Comparison of ENCODE assay signal across 8 cellular contexts in genomic region chr10:24721254-24722106, GRCh38. TPM values are rescaled to one million over a fixed set of nuclear protein-coding genes. Genes with fewer than 3 reads are reported as not detected.
DNase-seq lines count a peak whose midpoint lies in the region; ATAC-seq and TF ChIP-seq lines count a peak whose summit lies in the region.

No MANE protein-coding gene starts in this region.

- intact Hi-C loops in Panc1 (cut with micrococcal nuclease; ENCODE audit: unreplicated experiment), result loop anchor here (5.0 to 10.0 kb wide), 3 partner anchors 79 to 363 kb away; partner anchors contain the start of gene PRTFDC1

- ATAC-seq in Panc1, result no peak
- no peak for ATAC-seq in naive thymus-derived CD8-positive, alpha-beta T cell

- no peaks in the 10 kb centered on the region for H3K36me3 ChIP-seq in Panc1 (ENCODE audit: control insufficient read depth, insufficient read depth, low read length)
- H3K36me3 ChIP-seq in esophagus (ENCODE audit: control insufficient read depth in 2 of 2, insufficient read depth in 2 of 2, low read length in 1 of 2), result no peaks in the 10 kb centered on the region

- H3K27ac Mint-ChIP-seq in naive thymus-derived CD8-positive, alpha-beta T cell, result peak overlapping the region in 6 of 10 donors; percentile 28 to 97 (median 82)

- CTCF ChIA-PET in Panc1 (lab: Charles Lee), result no interaction called here

- TF ChIP-seq CTCF in Panc1 (IDR thresholded peaks at IDR 0.05) (no peak), GM20000 (IDR thresholded peaks at IDR 0.05; ENCODE audit: extremely low read depth, missing control alignments) (no peak)

- H3K4me1 Mint-ChIP-seq in naive thymus-derived CD8-positive, alpha-beta T cell, result peaks cover 5 to 28% (median 17%) of the 10 kb centered on the region in 4 donors

- peak overlapping the region; percentile 77 to 79 for H3K4me3 ChIP-seq in Panc1 (ENCODE audit: low read depth in 2 of 2, low read length in 2 of 2)
- peak overlapping the region; percentile 33 to 70 for H3K4me3 ChIP-seq in esophagus (ENCODE audit: low read depth in 1 of 2, low read length in 2 of 2)

- H3K4me1 ChIP-seq in Panc1 (ENCODE audit: control insufficient read depth, insufficient read depth, low read length) (peaks cover 15% of the 10 kb centered on the region), esophagus (ENCODE audit: control insufficient read depth in 2 of 2, insufficient read depth in 2 of 2, low read length in 1 of 2) (peaks cover 0 to 5% of the 10 kb centered on the region in 2 donors)

- no peaks in the 10 kb centered on the region for H3K36me3 Mint-ChIP-seq in naive thymus-derived CD8-positive, alpha-beta T cell

- POLR2A ChIA-PET in Panc1 (lab: Charles Lee), result no interaction called here
- POLR2A ChIA-PET in naive thymus-derived CD8-positive, alpha-beta T cell (lab: Charles Lee), result interaction anchor here (0.6 kb wide), 1 partner anchor 231 kb away, joined by 3 read pairs; the partner anchor contains the start of gene PRTFDC1

- H3K27me3 ChIP-seq in Panc1 (ENCODE audit: control insufficient read depth, insufficient read depth, low read length) (no peaks in the 10 kb centered on the region), esophagus (ENCODE audit: control insufficient read depth in 1 of 2, insufficient read depth in 2 of 2, low read length in 2 of 2) (no peaks in the 10 kb centered on the region)

- 18 to 26% methylated on average over 34 of the region's 34 CpGs for whole genome bisulfite sequencing in esophagus, 2 donors

- H3K27me3 Mint-ChIP-seq in naive thymus-derived CD8-positive, alpha-beta T cell, result no peaks in the 10 kb centered on the region

- DNase-seq in ELR (ENCODE audit: low read depth), result peak; percentile 56
- DNase-seq in Panc1 (ENCODE audit: low read depth, low spot score), result no peak
- DNase-seq in naive thymus-derived CD8-positive, alpha-beta T cell, result peak in 1 of 10 donors; percentile 63
- DNase-seq in GM20000 (ENCODE audit: low spot score), result no peak
- no peak for DNase-seq in DMS53 (lab: John Stamatoyannopoulos, UW)
- DNase-seq in SHP77 (lab: John Stamatoyannopoulos, UW), result no peak
- no peak for DNase-seq in ureter (ENCODE audit: low spot score)

- peak overlapping the region; percentile 75 for H3K27ac ChIP-seq in Panc1 (ENCODE audit: low read length)
- peak overlapping the region in 1 of 2 donors; percentile 50 for H3K27ac ChIP-seq in esophagus (ENCODE audit: low read depth in 2 of 2, low read length in 1 of 2)

- H3K4me3 Mint-ChIP-seq in naive thymus-derived CD8-positive, alpha-beta T cell, result peak overlapping the region; percentile 81 to 98 (median 90)

- in situ Hi-C loops in Panc1 (cut with HindIII; ENCODE audit: low pct_unique_long_range_greater_than_20kb, low sequenced_read_pairs), result no loop called here

- H3K9me3 ChIP-seq in Panc1 (ENCODE audit: control insufficient read depth, insufficient read depth, low read depth, low read length), result no peaks in the 10 kb centered on the region
- H3K9me3 ChIP-seq in esophagus (ENCODE audit: control insufficient read depth in 2 of 2, insufficient read depth in 1 of 2, low read depth in 1 of 2, low read length in 1 of 2), result no peaks in the 10 kb centered on the region

- no TSS peak for BruUV-seq in Panc1 (replicated peaks; lab: Mats Ljungman, UMichigan)

- H3K9me3 Mint-ChIP-seq in naive thymus-derived CD8-positive, alpha-beta T cell, result no peaks in the 10 kb centered on the region

RNA-seq across cellular contexts. Expression of gene ARHGAP21, which starts 2.2 kb away (rescaled TPM):
- total RNA-seq in Panc1 (2021; ENCODE audit: unreplicated experiment) (45.8 TPM), ureter (90.7 TPM)
- 26.3 TPM for polyA plus RNA-seq in Panc1 (2012; ENCODE audit: insufficient read length)
- 1 to 10 TPM; 8.3 to 9.7 TPM for polyA plus RNA-seq in esophagus
- total RNA-seq in naive thymus-derived CD8-positive, alpha-beta T cell, result 10 to 100 TPM; 47.1 to 49.6 TPM
- 1 to 10 TPM; 1.7 to 7.0 (median 5.0) TPM for polyA plus RNA-seq in naive thymus-derived CD8-positive, alpha-beta T cell
